Comparison of ENCODE assay signal across 9 cellular contexts in genomic region chr15:75532413-75533250, GRCh38. TPM values are rescaled to one million over a fixed set of nuclear protein-coding genes. Genes with fewer than 3 reads are reported as not detected.
DNase-seq lines count a peak whose midpoint lies in the region; ATAC-seq and TF ChIP-seq lines count a peak whose summit lies in the region.
"Had no signal": no experiment of that assay in that cellular context is flagged by ENCODE, and none has a peak within 500 bp of the region (broad histone marks: within the 10 kb centered on the region; RNA-seq: fewer than 3 reads in every experiment).

No MANE protein-coding gene starts in this region.

- intact Hi-C loops in activated CD8-positive, alpha-beta T cell treated with anti-CD3 and anti-CD28 coated beads for 36 hours (cut with micrococcal nuclease): no loop called here

- H3K36me3 Mint-ChIP-seq in activated CD8-positive, alpha-beta T cell treated with anti-CD3 and anti-CD28 coated beads for 36 hours (ENCODE audit: low read depth): no peaks in the 10 kb centered on the region
- H3K36me3 Mint-ChIP-seq in activated CD8-positive, alpha-beta T cell treated with anti-CD3 and anti-CD28 coated beads, Interleukin-2, amount 10 ng/mL, durations not matched to agents 7 days and 5 days (ENCODE audit: low read depth): peaks cover 6% of the 10 kb centered on the region
- H3K36me3 Mint-ChIP-seq: activated naive CD8-positive, alpha-beta T cell had no signal

- ATAC-seq in activated CD8-positive, alpha-beta T cell treated with anti-CD3 and anti-CD28 coated beads for 36 hours: no peak
- no peak for ATAC-seq in activated CD8-positive, alpha-beta T cell treated with anti-CD3 and anti-CD28 coated beads, Interleukin-2, amount 10 ng/mL, durations not matched to agents 7 days and 5 days
- no peak for ATAC-seq in HG02610 (IDR thresholded peaks at IDR 0.05; ENCODE audit: unreplicated experiment)

- in situ Hi-C loops in SK-MEL-5 (cut with HindIII; ENCODE audit: low pct_unique_long_range_greater_than_20kb, low sequenced_read_pairs): no loop called here

- H3K4me3 ChIP-seq in fibroblast of pulmonary artery (replicated peaks; ENCODE audit: low read depth, low read length): no peak overlapping the region

- no peak for DNase-seq in activated CD8-positive, alpha-beta T cell treated with anti-CD3 and anti-CD28 coated beads for 36 hours
- no peak for DNase-seq in activated CD8-positive, alpha-beta T cell treated with anti-CD3 and anti-CD28 coated beads, Interleukin-2, amount 10 ng/mL, durations not matched to agents 7 days and 5 days
- DNase-seq in SK-MEL-5 (ENCODE audit: low read depth, low spot score) (peak; percentile 67), fibroblast of pulmonary artery (ENCODE audit: low read depth) (peak; percentile 75), non-pigmented ciliary epithelial cell (ENCODE audit: low read depth) (peak; percentile 49), NCI-H187 (lab: John Stamatoyannopoulos, UW) (no peak)
- no peak for DNase-seq in activated CD4-positive, CD25-positive, alpha-beta regulatory T cell (lab: John Stamatoyannopoulos, UW)

- H3K4me1 Mint-ChIP-seq in activated CD8-positive, alpha-beta T cell treated with anti-CD3 and anti-CD28 coated beads for 36 hours (ENCODE audit: low read depth): peaks cover 9% of the 10 kb centered on the region
- H3K4me1 Mint-ChIP-seq in activated CD8-positive, alpha-beta T cell treated with anti-CD3 and anti-CD28 coated beads, Interleukin-2, amount 10 ng/mL, durations not matched to agents 7 days and 5 days (ENCODE audit: low read depth): peaks cover 16% of the 10 kb centered on the region

- no peak overlapping the region for H3K4me3 Mint-ChIP-seq in activated CD8-positive, alpha-beta T cell treated with anti-CD3 and anti-CD28 coated beads for 36 hours
- no peak overlapping the region for H3K4me3 Mint-ChIP-seq in activated CD8-positive, alpha-beta T cell treated with anti-CD3 and anti-CD28 coated beads, Interleukin-2, amount 10 ng/mL, durations not matched to agents 7 days and 5 days
- H3K4me3 Mint-ChIP-seq: activated naive CD8-positive, alpha-beta T cell had no signal

- peak overlapping the region; percentile 25 for H3K27ac Mint-ChIP-seq in activated CD8-positive, alpha-beta T cell treated with anti-CD3 and anti-CD28 coated beads for 36 hours
- H3K27ac Mint-ChIP-seq in activated CD8-positive, alpha-beta T cell treated with anti-CD3 and anti-CD28 coated beads, Interleukin-2, amount 10 ng/mL, durations not matched to agents 7 days and 5 days: no peak overlapping the region
- H3K27ac Mint-ChIP-seq: activated naive CD8-positive, alpha-beta T cell had no signal

- CTCF ChIA-PET in activated CD8-positive, alpha-beta T cell treated with anti-CD3 and anti-CD28 coated beads for 36 hours (lab: Charles Lee): interaction anchor here (0.7 to 1.9 kb wide), 7 partner anchors 12 to 119 kb away, joined by 3 to 6 read pairs (median 4); partner anchors contain the start of gene IMP3
- CTCF ChIA-PET in activated CD8-positive, alpha-beta T cell treated with anti-CD3 and anti-CD28 coated beads, Interleukin-2, amount 10 ng/mL, durations not matched to agents 7 days and 5 days (lab: Charles Lee): interaction anchor here (0.7 to 1.5 kb wide), 6 partner anchors 11 to 165 kb away, joined by 3 to 5 read pairs (median 3); partner anchors contain the start of gene SNUPN

- no peaks in the 10 kb centered on the region for H3K27me3 Mint-ChIP-seq in activated CD8-positive, alpha-beta T cell treated with anti-CD3 and anti-CD28 coated beads for 36 hours
- H3K27me3 Mint-ChIP-seq in activated CD8-positive, alpha-beta T cell treated with anti-CD3 and anti-CD28 coated beads, Interleukin-2, amount 10 ng/mL, durations not matched to agents 7 days and 5 days (ENCODE audit: low read depth): no peaks in the 10 kb centered on the region
- H3K27me3 Mint-ChIP-seq: activated naive CD8-positive, alpha-beta T cell had no signal

- POLR2A ChIA-PET in activated CD8-positive, alpha-beta T cell treated with anti-CD3 and anti-CD28 coated beads for 36 hours (lab: Charles Lee): interaction anchor here (1.1 kb wide), 1 partner anchor 12 kb away, joined by 3 read pairs; no protein-coding TSS in a partner anchor
- POLR2A ChIA-PET in activated CD8-positive, alpha-beta T cell treated with anti-CD3 and anti-CD28 coated beads, Interleukin-2, amount 10 ng/mL, durations not matched to agents 7 days and 5 days (lab: Charles Lee): no interaction called here

- H3K9me3 Mint-ChIP-seq in activated CD8-positive, alpha-beta T cell treated with anti-CD3 and anti-CD28 coated beads for 36 hours: no peaks in the 10 kb centered on the region
- H3K9me3 Mint-ChIP-seq in activated CD8-positive, alpha-beta T cell treated with anti-CD3 and anti-CD28 coated beads, Interleukin-2, amount 10 ng/mL, durations not matched to agents 7 days and 5 days (ENCODE audit: insufficient read depth): no peaks in the 10 kb centered on the region

- no peak for TF ChIP-seq CTCF in activated CD8-positive, alpha-beta T cell treated with anti-CD3 and anti-CD28 coated beads for 36 hours (IDR thresholded peaks at IDR 0.05)
- peak; percentile 46 for TF ChIP-seq CTCF in fibroblast of pulmonary artery (IDR thresholded peaks at IDR 0.05; ENCODE audit: low read length, missing control alignments)

RNA-seq across cellular contexts. Expression of gene PTPN9, which starts 46.5 kb away (rescaled TPM):
- total RNA-seq in activated CD8-positive, alpha-beta T cell treated with anti-CD3 and anti-CD28 coated beads for 36 hours: 10 to 100 TPM; 12.3 to 12.9 TPM
- 10 to 100 TPM; 46.3 to 48.7 TPM for total RNA-seq in activated CD8-positive, alpha-beta T cell treated with anti-CD3 and anti-CD28 coated beads, Interleukin-2, amount 10 ng/mL, durations not matched to agents 7 days and 5 days
- 20.0 and 21.0 TPM in 2 replicates for total RNA-seq in SK-MEL-5 (2014; rRNA removed; shearing (Covaris generic))
- polyA plus RNA-seq in SK-MEL-5 (2015; cell fraction: cytosol; rRNA removed): 20.5 and 27.1 TPM in 2 replicates
- 8.9 and 9.8 TPM in 2 replicates for polyA plus RNA-seq in SK-MEL-5 (2015; cell fraction: nucleus; rRNA removed)

Comparison
In these comparisons a context has a peak if more than half of its experiments do, and no peak if none do; other contexts are left out.
1. DNase-seq: peak in SK-MEL-5 (single experiment), fibroblast of pulmonary artery (single experiment) and non-pigmented ciliary epithelial cell (single experiment); none in activated CD8-positive, alpha-beta T cell treated with anti-CD3 and anti-CD28 coated beads for 36 hours (single experiment), activated CD8-positive, alpha-beta T cell treated with anti-CD3 and anti-CD28 coated beads, Interleukin-2, amount 10 ng/mL, durations not matched to agents 7 days and 5 days (single experiment), NCI-H187 (0 of 2) and activated CD4-positive, CD25-positive, alpha-beta regulatory T cell (0 of 4).